In the genomic region with DNA sequence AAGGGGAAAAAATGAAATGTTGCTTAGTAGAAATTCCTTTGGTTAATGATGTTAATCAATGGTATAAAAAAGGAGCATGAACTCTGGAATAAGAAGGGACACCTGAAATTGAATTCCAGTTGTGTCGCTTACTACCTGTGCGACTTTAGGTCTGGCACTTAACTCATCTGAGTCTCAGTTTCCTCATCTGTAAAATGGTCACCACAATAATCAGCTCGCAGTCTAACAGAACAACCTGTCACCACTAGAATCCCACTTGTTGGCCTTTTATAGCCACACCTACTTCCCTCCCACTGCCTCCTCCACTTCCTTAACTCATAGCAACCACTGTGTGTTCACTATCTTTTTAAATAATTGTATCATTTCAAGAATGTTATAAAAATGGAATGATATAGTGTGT, we compare ENCODE assay signal across 31 cellular contexts. TPM values are rescaled to one million over a fixed set of nuclear protein-coding genes. Genes with fewer than 3 reads are reported as not detected.
"Had no signal": no experiment of that assay in that cellular context is flagged by ENCODE, and none has a peak within 500 bp of the region (broad histone marks: within the 10 kb centered on the region; RNA-seq: fewer than 3 reads in every experiment).

No MANE protein-coding gene starts in this region.

- H3K36me3 ChIP-seq: ascending aorta, brain microvascular endothelial cell, esophagus muscularis mucosa, gastrocnemius medialis, heart right ventricle had no signal

- H3K4me3 ChIP-seq: ascending aorta, esophagus muscularis mucosa, gastrocnemius medialis, heart right ventricle, hepatocyte had no signal

- H3K4me1 ChIP-seq: ascending aorta, foreskin keratinocyte had no signal

- H2AFZ ChIP-seq: hepatocyte had no signal

- ATAC-seq: activated naive CD4-positive, alpha-beta T cell treated with anti-CD3 and anti-CD28 coated beads, Interleukin-2, amount 50 U/mL, for 72 hours; activated T-cell treated with anti-CD3 and anti-CD28 coated beads, Interleukin-2, amount 50 U/mL, for 72 hours; effector memory CD8-positive, alpha-beta T cell; foreskin keratinocyte; gastrocnemius medialis; heart right ventricle; WTC11 had no signal

- DNase-seq: activated CD4-positive, alpha-beta memory T cell treated with anti-CD3 and anti-CD28 coated beads, Interleukin-2, amount 10 ng/mL, durations not matched to agents 7 days and 5 days; activated CD4-positive, alpha-beta T cell treated with anti-CD3 and anti-CD28 coated beads for 1 hour; activated CD4-positive, alpha-beta T cell treated with anti-CD3 and anti-CD28 coated beads for 4 hours; activated CD4-positive, alpha-beta T cell treated with anti-CD3 and anti-CD28 coated beads, Interleukin-2, amount 10 ng/mL, durations not matched to agents 7 days and 5 days; activated CD4-positive, alpha-beta T cell treated with anti-CD3 and anti-CD28 coated beads, Interleukin-2, amount 50 U/mL, for 4 hours; activated CD8-positive, alpha-beta memory T cell treated with anti-CD3 and anti-CD28 coated beads, Interleukin-2, amount 50 U/mL, for 48 hours; activated gamma-delta T cell; activated naive CD4-positive, alpha-beta T cell; activated naive CD4-positive, alpha-beta T cell treated with anti-CD3 and anti-CD28 coated beads, Interleukin-2, amount 10 ng/mL, durations not matched to agents 7 days and 5 days; activated naive CD8-positive, alpha-beta T cell treated with anti-CD3 and anti-CD28 coated beads, Interleukin-2, amount 10 ng/mL, durations not matched to agents 7 days and 5 days; activated T-cell treated with anti-CD3 and anti-CD28 coated beads for 4 hours; activated T-cell treated with anti-CD3 and anti-CD28 coated beads, Interleukin-2, amount 50 U/mL, for 24 hours; activated T-cell treated with anti-CD3 and anti-CD28 coated beads, Interleukin-2, amount 50 U/mL, for 72 hours; brain microvascular endothelial cell; cortex of kidney; dermis blood vessel endothelial cell; effector CD4-positive, alpha-beta T cell; effector memory CD8-positive, alpha-beta T cell; erythroblast; foreskin keratinocyte; gastrocnemius medialis; heart right ventricle; T-helper 2 cell had no signal

- H3K27ac ChIP-seq: ascending aorta, brain microvascular endothelial cell, esophagus muscularis mucosa, foreskin keratinocyte, heart right ventricle, hepatocyte, VCaP had no signal

- H3K27me3 ChIP-seq: ascending aorta, brain microvascular endothelial cell, esophagus muscularis mucosa, gastrocnemius medialis, hepatocyte had no signal

- H3K79me2 ChIP-seq: hepatocyte had no signal

- FAIRE-seq: bronchial epithelial cell, TTC549 had no signal

- H3K4me2 ChIP-seq: hepatocyte had no signal

RNA-seq across cellular contexts. Expression of gene PLAAT1, which starts 2.5 kb away (rescaled TPM):
- total RNA-seq: activated CD4-positive, alpha-beta memory T cell treated with anti-CD3 and anti-CD28 coated beads, Interleukin-2, amount 10 ng/mL, durations not matched to agents 7 days and 5 days; activated CD4-positive, alpha-beta T cell treated with anti-CD3 and anti-CD28 coated beads, Interleukin-2, amount 10 ng/mL, durations not matched to agents 7 days and 5 days; activated naive CD8-positive, alpha-beta T cell treated with anti-CD3 and anti-CD28 coated beads, Interleukin-2, amount 10 ng/mL, durations not matched to agents 7 days and 5 days; activated T-cell treated with anti-CD3 and anti-CD28 coated beads, Interleukin-2, amount 50 U/mL, for 72 hours; ascending aorta; dermis blood vessel endothelial cell had no signal
